Comparison of ENCODE assay signal across 9 cellular contexts in the genomic region with DNA sequence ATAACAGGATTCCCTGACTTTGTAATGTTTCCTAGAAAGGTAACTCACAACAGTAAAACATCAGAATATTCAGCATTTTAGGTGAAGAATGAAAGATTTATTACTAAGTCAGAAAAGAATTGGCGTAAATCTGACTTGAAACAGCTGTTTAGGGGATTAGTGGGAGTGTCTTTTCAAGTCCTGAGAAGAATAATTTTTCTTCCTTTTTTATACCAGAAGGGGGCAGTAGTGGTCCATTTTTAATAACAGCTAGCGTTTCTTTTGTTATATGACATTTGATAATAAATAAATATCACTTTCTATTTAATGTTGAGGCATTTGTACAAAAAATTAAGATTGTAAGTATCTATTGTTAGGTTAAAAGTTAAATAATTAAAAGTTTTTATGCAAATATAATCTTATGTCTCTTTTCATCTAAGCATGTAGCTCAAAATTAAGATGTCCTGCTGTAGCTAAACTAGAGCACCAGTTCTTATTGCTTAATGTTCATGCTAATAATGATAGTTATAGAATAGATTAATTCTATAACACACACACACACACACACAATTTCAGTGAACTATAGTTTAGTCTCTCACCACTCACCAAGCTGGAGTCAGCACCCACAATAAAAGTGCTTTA.
DNase-seq lines count a peak whose midpoint lies in the region; ATAC-seq and TF ChIP-seq lines count a peak whose summit lies in the region.
"Had no signal": no experiment of that assay in that cellular context is flagged by ENCODE, and none has a peak within 500 bp of the region (broad histone marks: within the 10 kb centered on the region; RNA-seq: fewer than 3 reads in every experiment).

No MANE protein-coding gene starts in this region.

- CTCF ChIA-PET in activated B cell treated with CpG ODN at 0.5 μM for 24 hours (lab: Charles Lee): interaction anchor here (0.8 to 1.4 kb wide), 6 partner anchors 12 to 143 kb away, joined by 3 to 6 read pairs (median 4); no protein-coding TSS in a partner anchor

- H3K27ac Mint-ChIP-seq in activated B cell treated with CpG ODN at 0.5 μM for 24 hours: no peak overlapping the region
- H3K27ac Mint-ChIP-seq: IgD-negative memory B cell had no signal

- peak; percentile 47 for ATAC-seq in GM21423 (IDR thresholded peaks at IDR 0.05; ENCODE audit: unreplicated experiment)
- no peak for ATAC-seq in activated B cell treated with CpG ODN at 0.5 μM for 24 hours (ENCODE audit: low read depth)
- no peak for ATAC-seq in esophagus mucosa
- no peak for ATAC-seq in HG02623 (IDR thresholded peaks at IDR 0.05; ENCODE audit: unreplicated experiment)

- H3K27me3 Mint-ChIP-seq in activated B cell treated with CpG ODN at 0.5 μM for 24 hours: no peaks in the 10 kb centered on the region
- H3K27me3 Mint-ChIP-seq: IgD-negative memory B cell had no signal

- no peak overlapping the region for H3K4me3 Mint-ChIP-seq in activated B cell treated with CpG ODN at 0.5 μM for 24 hours
- H3K4me3 Mint-ChIP-seq: IgD-negative memory B cell had no signal

- POLR2A ChIA-PET in activated B cell treated with CpG ODN at 0.5 μM for 24 hours (lab: Charles Lee): no interaction called here

- H3K9me3 Mint-ChIP-seq in activated B cell treated with CpG ODN at 0.5 μM for 24 hours: no peaks in the 10 kb centered on the region
- H3K9me3 Mint-ChIP-seq: IgD-negative memory B cell had no signal

- peak; percentile 48 for DNase-seq in CD1c-positive myeloid dendritic cell (ENCODE audit: extremely low spot score)
- peak in 2 of 3 experiments; percentile 68 to 70 for DNase-seq in NCI-H1417 (lab: John Stamatoyannopoulos, UW)
- DNase-seq in activated B cell treated with CpG ODN at 0.5 μM for 24 hours: no peak
- DNase-seq in iris pigment epithelial cell (ENCODE audit: low read depth): peak; percentile 51
- DNase-seq in mucosa of gallbladder (ENCODE audit: low spot score): no peak

- intact Hi-C loops in activated B cell treated with CpG ODN at 0.5 μM for 24 hours (cut with micrococcal nuclease): loop anchor here (2.0 to 5.0 kb wide), 2 partner anchors 141 to 775 kb away; no protein-coding TSS in a partner anchor

- H3K36me3 Mint-ChIP-seq in activated B cell treated with CpG ODN at 0.5 μM for 24 hours (ENCODE audit: low read depth): no peaks in the 10 kb centered on the region
- H3K36me3 Mint-ChIP-seq: IgD-negative memory B cell had no signal

- no peaks in the 10 kb centered on the region for H3K4me1 Mint-ChIP-seq in activated B cell treated with CpG ODN at 0.5 μM for 24 hours
- H3K4me1 Mint-ChIP-seq: IgD-negative memory B cell had no signal

- peak; percentile 46 for TF ChIP-seq CTCF in activated B cell treated with CpG ODN at 0.5 μM for 24 hours (IDR thresholded peaks at IDR 0.05)

Comparison
In these comparisons a context has a peak if more than half of its experiments do, and no peak if none do; other contexts are left out.
1. DNase-seq: peak in CD1c-positive myeloid dendritic cell (single experiment), NCI-H1417 (2 of 3) and iris pigment epithelial cell (single experiment); none in activated B cell treated with CpG ODN at 0.5 μM for 24 hours (single experiment) and mucosa of gallbladder (single experiment).